8 cellular contexts compared by ENCODE assay signal in genomic region chr19:36030264-36031148, GRCh38. TPM values are rescaled to one million over a fixed set of nuclear protein-coding genes. Genes with fewer than 3 reads are reported as not detected.
DNase-seq lines count a peak whose midpoint lies in the region; ATAC-seq lines count a peak whose summit lies in the region.
"Had no signal": no experiment of that assay in that cellular context is flagged by ENCODE, and none has a peak within 500 bp of the region (broad histone marks: within the 10 kb centered on the region; RNA-seq: fewer than 3 reads in every experiment).

No MANE protein-coding gene starts in this region.

- H4K8ac ChIP-seq in mesenchymal stem cell (ENCODE audit: low read length), result no peak overlapping the region

- H3K9ac ChIP-seq in mesenchymal stem cell (ENCODE audit: low read length), result no peak overlapping the region

- no peak overlapping the region for H2BK120ac ChIP-seq in mesenchymal stem cell (ENCODE audit: low read depth, low read length)

- ATAC-seq in GM19395 (IDR thresholded peaks at IDR 0.05; ENCODE audit: unreplicated experiment), result no peak
- ATAC-seq in left colon, result no peak

- H2BK12ac ChIP-seq in mesenchymal stem cell (ENCODE audit: low read length in 2 of 2), result no peak overlapping the region

- H3K4me3 ChIP-seq in mesenchymal stem cell (ENCODE audit: insufficient read depth in 1 of 2, low read depth in 1 of 2, low read length in 2 of 2), result no peak overlapping the region
- H3K4me3 ChIP-seq: colonic mucosa had no signal

- no peak overlapping the region for H3K27ac ChIP-seq in mesenchymal stem cell (ENCODE audit: low read length, poor library complexity, severe bottlenecking)
- H3K27ac ChIP-seq: colonic mucosa had no signal

- H3K4ac ChIP-seq in mesenchymal stem cell (ENCODE audit: low read depth in 1 of 2, low read length in 2 of 2), result no peak overlapping the region

- peaks cover 7% of the 10 kb centered on the region for H3K4me1 ChIP-seq in mesenchymal stem cell (ENCODE audit: control insufficient read depth, insufficient read depth, low read depth, low read length)
- H3K4me1 ChIP-seq: colonic mucosa had no signal

- DNase-seq in Caki2 (ENCODE audit: low read depth), result peak; percentile 72
- peak; percentile 24 for DNase-seq in NCI-H2196 (lab: John Stamatoyannopoulos, UW; ENCODE audit: unreplicated experiment)
- DNase-seq in glomerular visceral epithelial cell (ENCODE audit: extremely low spot score), result peak; percentile 34
- no peak for DNase-seq in left colon
- no peak for DNase-seq in mesenchymal stem cell
- DNase-seq: activated CD4-positive, alpha-beta T cell treated with anti-CD3 and anti-CD28 coated beads for 48 hours; colonic mucosa had no signal

- H3K27me3 ChIP-seq in mesenchymal stem cell (ENCODE audit: control insufficient read depth in 1 of 2, insufficient read depth in 1 of 2, low read length in 2 of 2), result no peaks in the 10 kb centered on the region
- H3K27me3 ChIP-seq: colonic mucosa had no signal

- H3K14ac ChIP-seq in mesenchymal stem cell (ENCODE audit: low read length in 2 of 2), result no peak overlapping the region

- no peak overlapping the region for H3K23ac ChIP-seq in mesenchymal stem cell (ENCODE audit: low read length in 2 of 2)

- no peak overlapping the region for H2BK15ac ChIP-seq in mesenchymal stem cell (ENCODE audit: low read depth, poor library complexity, severe bottlenecking)

- H3K18ac ChIP-seq in mesenchymal stem cell (ENCODE audit: low read depth in 1 of 2, low read length in 2 of 2), result no peak overlapping the region

- H3K4me2 ChIP-seq in mesenchymal stem cell (ENCODE audit: low read length, poor library complexity, severe bottlenecking), result no peak overlapping the region

- WGBS in mesenchymal stem cell, result 96% methylated on average over 4 of the region's 8 CpGs

- H3K36me3 ChIP-seq in mesenchymal stem cell (ENCODE audit: control insufficient read depth in 1 of 2, insufficient read depth in 2 of 2, low read depth in 1 of 2, low read length in 2 of 2), result peaks cover 36 to 41% of the 10 kb centered on the region in 2 experiments
- H3K36me3 ChIP-seq: colonic mucosa had no signal

- H3K9me3 ChIP-seq in mesenchymal stem cell (ENCODE audit: control insufficient read depth, low read length), result no peaks in the 10 kb centered on the region
- H3K9me3 ChIP-seq: colonic mucosa had no signal

- H2BK5ac ChIP-seq in mesenchymal stem cell (ENCODE audit: low read depth, low read length, poor library complexity, severe bottlenecking), result no peak overlapping the region

- no peak overlapping the region for H2AK5ac ChIP-seq in mesenchymal stem cell (ENCODE audit: low read length, severe bottlenecking)

- no peak overlapping the region for H4K91ac ChIP-seq in mesenchymal stem cell (ENCODE audit: low read length)

- peaks cover 20% of the 10 kb centered on the region for H3K79me1 ChIP-seq in mesenchymal stem cell (replicated peaks; ENCODE audit: low read length, poor library complexity, severe bottlenecking)

- intact Hi-C loops in left colon (cut with DNase I, micrococcal nuclease), result no loop called here

- in situ Hi-C loops in Caki2 (cut with HindIII; ENCODE audit: low pct_unique_long_range_greater_than_20kb, low sequenced_read_pairs), result no loop called here

- no peak overlapping the region for H2AFZ ChIP-seq in mesenchymal stem cell (ENCODE audit: low read depth, low read length)

RNA-seq across cellular contexts. Expression of gene CLIP3, which starts 2.2 kb away (rescaled TPM):
- total RNA-seq in Caki2 (2014; rRNA removed; shearing (Covaris generic); ENCODE audit: low replicate concordance), result 1.1 and 2.3 TPM in 2 replicates
- 10 to 100 TPM in 1 of 2 donors, 1 to 10 TPM in 1; 3.1 to 10.6 TPM for total RNA-seq in left colon
- polyA plus RNA-seq in mesenchymal stem cell (2013, experiment 1 of 2), result 66.5 TPM
- polyA plus RNA-seq in mesenchymal stem cell (2013, experiment 2 of 2), result 62.3 TPM

RNA-seq across cellular contexts. Expression of gene ALKBH6, which starts 16.5 kb away (rescaled TPM):
- 41.7 and 47.3 TPM in 2 replicates for total RNA-seq in Caki2 (2014; rRNA removed; shearing (Covaris generic); ENCODE audit: low replicate concordance)
- 10 to 100 TPM; 15.3 to 22.1 TPM for total RNA-seq in left colon
- polyA plus RNA-seq in mesenchymal stem cell (2013, experiment 1 of 2), result 26.7 TPM
- 24.3 TPM for polyA plus RNA-seq in mesenchymal stem cell (2013, experiment 2 of 2)

RNA-seq across cellular contexts. Expression of gene SYNE4, which starts 21.9 kb away (rescaled TPM):
- 1.4 TPM in 1 of 2 replicates, not detected in the other for total RNA-seq in Caki2 (2014; rRNA removed; shearing (Covaris generic); ENCODE audit: low replicate concordance)
- 1 to 10 TPM; 6.5 to 9.0 TPM for total RNA-seq in left colon
- 0.21 TPM for polyA plus RNA-seq in mesenchymal stem cell (2013, experiment 1 of 2)
- polyA plus RNA-seq in mesenchymal stem cell (2013, experiment 2 of 2), result 0.07 TPM

RNA-seq across cellular contexts. Expression of gene THAP8, which starts 23.6 kb away (rescaled TPM):
- total RNA-seq in Caki2 (2014; rRNA removed; shearing (Covaris generic); ENCODE audit: low replicate concordance), result 3.6 and 11.7 TPM in 2 replicates
- total RNA-seq in left colon, result 1 to 10 TPM; 3.6 to 4.5 TPM
- 8.0 TPM for polyA plus RNA-seq in mesenchymal stem cell (2013, experiment 1 of 2)
- polyA plus RNA-seq in mesenchymal stem cell (2013, experiment 2 of 2), result 7.4 TPM

RNA-seq across cellular contexts. Expression of gene WDR62, which starts 24.2 kb away (rescaled TPM):
- 8.5 and 10.3 TPM in 2 replicates for total RNA-seq in Caki2 (2014; rRNA removed; shearing (Covaris generic); ENCODE audit: low replicate concordance)
- total RNA-seq in left colon, result 1 to 10 TPM in 1 of 2 donors, under 1 TPM in 1; 0.84 to 4.5 TPM
- polyA plus RNA-seq in mesenchymal stem cell (2013, experiment 1 of 2), result 1.6 TPM
- 1.6 TPM for polyA plus RNA-seq in mesenchymal stem cell (2013, experiment 2 of 2)

Comparison
In these comparisons a context has a peak if more than half of its experiments do, and no peak if none do; other contexts are left out.
1. DNase-seq: peak in Caki2 (single experiment), NCI-H2196 (single experiment) and glomerular visceral epithelial cell (single experiment); none in left colon (0 of 2) and mesenchymal stem cell (single experiment).